ENCODE assay signal across 1 cellular context in genomic region chr10:119680050-119680449, GRCh38.
TF ChIP-seq lines count a peak whose summit lies in the region.

No MANE protein-coding gene starts in this region.

TF ChIP-seq in A549, 52 proteins besides CTCF, POLR2A, EP300 and RAD21 (continued from another document):
- TF ChIP-seq ELK1 (IDR thresholded peaks at IDR 0.05; ENCODE audit: low read depth, low read length) (no peak), JUN (IDR thresholded peaks at IDR 0.05) (peak in 1 of 2 experiments; percentile 47; a peak in 1 of 5 replicates), CBX8 (IDR thresholded peaks at IDR 0.05) (no peak), BCL3 (IDR thresholded peaks at IDR 0.05) (no peak), RFX5 (IDR thresholded peaks at IDR 0.05) (no peak), KDM1A (IDR thresholded peaks at IDR 0.05; ENCODE audit: low read depth) (no peak), HOXA7 (CRISPR knock-in tag; IDR thresholded peaks at IDR 0.05) (no peak), FOSL2 (IDR thresholded peaks at IDR 0.05) (no peak), FOSL2 (CRISPR knock-in tag; IDR thresholded peaks at IDR 0.05) (peak; percentile 60), KDM5A (IDR thresholded peaks at IDR 0.05) (no peak), POLR2AphosphoS2 (conservative IDR thresholded peaks at IDR 0.05; ENCODE audit: low read length) (no peak), TP53 (CRISPR knock-in tag; IDR thresholded peaks at IDR 0.05) (no peak), EHF (CRISPR knock-in tag; IDR thresholded peaks at IDR 0.05) (no peak), GATA3 (IDR thresholded peaks at IDR 0.05; ENCODE audit: borderline replicate concordance) (peak; percentile 20; the same call in 1 of the 2 replicates)
- TF ChIP-seq, protein P1, sequence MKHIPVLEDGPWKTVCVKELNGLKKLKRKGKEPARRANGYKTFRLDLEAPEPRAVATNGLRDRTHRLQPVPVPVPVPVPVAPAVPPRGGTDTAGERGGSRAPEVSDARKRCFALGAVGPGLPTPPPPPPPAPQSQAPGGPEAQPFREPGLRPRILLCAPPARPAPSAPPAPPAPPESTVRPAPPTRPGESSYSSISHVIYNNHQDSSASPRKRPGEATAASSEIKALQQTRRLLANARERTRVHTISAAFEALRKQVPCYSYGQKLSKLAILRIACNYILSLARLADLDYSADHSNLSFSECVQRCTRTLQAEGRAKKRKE (CRISPR knock-in tag; IDR thresholded peaks at IDR 0.05; ENCODE audit: low read depth) = no peak
- TF ChIP-seq, protein P2, sequence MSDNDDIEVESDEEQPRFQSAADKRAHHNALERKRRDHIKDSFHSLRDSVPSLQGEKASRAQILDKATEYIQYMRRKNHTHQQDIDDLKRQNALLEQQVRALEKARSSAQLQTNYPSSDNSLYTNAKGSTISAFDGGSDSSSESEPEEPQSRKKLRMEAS (IDR thresholded peaks at IDR 0.05) = no peak
